ENCODE assay signal across 9 cellular contexts in the genomic region with DNA sequence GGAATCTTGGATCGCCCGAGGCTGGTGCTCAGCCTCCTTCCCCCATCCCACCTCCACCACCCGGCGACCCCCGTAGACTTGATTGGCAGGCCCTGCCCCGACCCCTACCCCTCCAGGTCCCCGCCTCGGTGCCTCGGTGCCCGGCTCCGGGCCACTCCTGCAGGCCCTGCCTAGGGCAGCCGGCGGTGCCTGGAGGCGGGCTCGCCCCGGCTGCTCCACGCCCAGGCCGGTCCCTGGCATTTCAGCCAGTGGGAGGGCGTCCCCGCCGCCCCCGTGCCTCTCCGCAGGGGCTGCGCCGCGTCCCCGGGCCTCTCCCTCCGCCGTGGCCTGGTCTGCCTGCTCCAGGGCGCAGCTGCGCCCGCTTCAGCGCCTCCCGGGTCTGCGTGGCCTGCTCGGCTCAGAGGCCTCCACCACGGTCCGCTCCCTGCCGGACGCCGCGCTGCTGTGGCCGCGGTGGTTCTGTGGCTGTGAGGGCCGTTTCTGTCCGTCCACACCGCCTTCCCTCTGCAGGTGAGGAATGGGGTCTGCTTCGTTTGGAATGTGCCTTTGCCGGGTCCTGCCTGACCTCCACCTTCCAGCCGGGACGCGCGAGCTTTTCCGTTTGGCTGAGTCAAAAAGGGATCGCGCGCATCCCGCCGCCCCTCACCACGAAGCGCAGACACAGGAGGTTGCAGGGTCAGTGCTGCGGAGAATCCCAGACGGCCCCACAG. TPM values are rescaled to one million over a fixed set of nuclear protein-coding genes. Genes with fewer than 3 reads are reported as not detected.
DNase-seq lines count a peak whose midpoint lies in the region; ATAC-seq, FAIRE-seq and TF ChIP-seq lines count a peak whose summit lies in the region.
"Had no signal": no experiment of that assay in that cellular context is flagged by ENCODE, and none has a peak within 500 bp of the region (broad histone marks: within the 10 kb centered on the region; RNA-seq: fewer than 3 reads in every experiment).

No MANE protein-coding gene starts in this region.

- peaks cover 0 to 8% of the 10 kb centered on the region in 2 donors for H3K36me3 ChIP-seq in muscle layer of duodenum (ENCODE audit: control insufficient read depth in 1 of 2, insufficient read depth in 2 of 2, low read length in 2 of 2)
- peaks cover 0 to 5% (median 0%) of the 10 kb centered on the region in 3 donors for H3K36me3 ChIP-seq in tibial nerve

- CTCF ChIA-PET in RWPE1 (lab: Yijun Ruan, JAX): no interaction called here

- H3K4me3 ChIP-seq in muscle layer of duodenum (ENCODE audit: low read depth in 1 of 2, low read length in 2 of 2): peak overlapping the region; percentile 11 to 65
- H3K4me3 ChIP-seq in tibial nerve: peak overlapping the region; percentile 4 to 57 (median 30)

- no peak for TF ChIP-seq CTCF in RWPE1 (conservative IDR thresholded peaks at IDR 0.05; ENCODE audit: low read depth)
- TF ChIP-seq CTCF in tibial nerve (IDR thresholded peaks at IDR 0.05): no peak

- TF ChIP-seq POLR2A in tibial nerve (IDR thresholded peaks at IDR 0.05): no peak
- TF ChIP-seq POLR2A in H54 (IDR thresholded peaks at IDR 0.05; ENCODE audit: low read depth, low read length): no peak
- no peak for TF ChIP-seq POLR2A in erythroblast (IDR thresholded peaks at IDR 0.05; ENCODE audit: low read length)

- H3K27ac ChIP-seq in RWPE1: peak overlapping the region; percentile 45
- H3K27ac ChIP-seq in muscle layer of duodenum (ENCODE audit: low read length): no peak overlapping the region
- peak overlapping the region in 1 of 4 donors; percentile 79 for H3K27ac ChIP-seq in tibial nerve

- H3K4me1 ChIP-seq in muscle layer of duodenum (ENCODE audit: control insufficient read depth in 1 of 2, insufficient read depth in 2 of 2, low read length in 2 of 2) (peaks cover 0 to 14% of the 10 kb centered on the region in 2 donors), tibial nerve (peaks cover 0 to 12% (median 0%) of the 10 kb centered on the region in 4 donors)

- H3K9me3 ChIP-seq in muscle layer of duodenum (ENCODE audit: control insufficient read depth in 1 of 2, low read length in 2 of 2) (no peaks in the 10 kb centered on the region), tibial nerve (no peaks in the 10 kb centered on the region)

- POLR2A ChIA-PET in RWPE1 (lab: Yijun Ruan, JAX; ENCODE audit: low non-redundant PET): no interaction called here

- no peak for ATAC-seq in HG02938 (IDR thresholded peaks at IDR 0.05; ENCODE audit: unreplicated experiment)

- no peak for FAIRE-seq in frontal cortex (lab: Jason Lieb, UNC)
- FAIRE-seq in H54 (lab: Jason Lieb, UNC): no peak
- FAIRE-seq: GM12891 had no signal

- DNase-seq in RWPE1 (ENCODE audit: low spot score) (peak; percentile 27), frontal cortex (ENCODE audit: low spot score in 2 of 2) (peak; percentile 49 to 57), tibial nerve (ENCODE audit: low spot score in 2 of 2) (no peak), NCI-H446 treated with DMSO at 0.1 percent for 48 hours (lab: John Stamatoyannopoulos, UW) (no peak), H54 (ENCODE audit: insufficient read length, low spot score) (no peak), erythroblast (lab: John Stamatoyannopoulos, UW) (no peak)

- WGBS in tibial nerve, 2 donors: 1 to 2% methylated on average over 36 to 37 of the region's 63 CpGs

- TF ChIP-seq EP300 in tibial nerve (IDR thresholded peaks at IDR 0.05): no peak

- H3K27me3 ChIP-seq in muscle layer of duodenum (ENCODE audit: low read depth, low read length) (peaks cover 13% of the 10 kb centered on the region), tibial nerve (peaks cover 0 to 18% of the 10 kb centered on the region in 2 donors)

RNA-seq across cellular contexts. Expression of a gene that starts 48.3 kb away (rescaled TPM):
- total RNA-seq in frontal cortex (not detected), tibial nerve (not detected)

Comparison
In these comparisons a context has a peak if more than half of its experiments do, and no peak if none do; other contexts are left out.
1. DNase-seq: peak in RWPE1 (single experiment) and frontal cortex (2 of 2); none in tibial nerve (0 of 2), NCI-H446 treated with DMSO at 0.1 percent for 48 hours (single experiment), H54 (single experiment) and erythroblast (0 of 2).